In the genomic region with DNA sequence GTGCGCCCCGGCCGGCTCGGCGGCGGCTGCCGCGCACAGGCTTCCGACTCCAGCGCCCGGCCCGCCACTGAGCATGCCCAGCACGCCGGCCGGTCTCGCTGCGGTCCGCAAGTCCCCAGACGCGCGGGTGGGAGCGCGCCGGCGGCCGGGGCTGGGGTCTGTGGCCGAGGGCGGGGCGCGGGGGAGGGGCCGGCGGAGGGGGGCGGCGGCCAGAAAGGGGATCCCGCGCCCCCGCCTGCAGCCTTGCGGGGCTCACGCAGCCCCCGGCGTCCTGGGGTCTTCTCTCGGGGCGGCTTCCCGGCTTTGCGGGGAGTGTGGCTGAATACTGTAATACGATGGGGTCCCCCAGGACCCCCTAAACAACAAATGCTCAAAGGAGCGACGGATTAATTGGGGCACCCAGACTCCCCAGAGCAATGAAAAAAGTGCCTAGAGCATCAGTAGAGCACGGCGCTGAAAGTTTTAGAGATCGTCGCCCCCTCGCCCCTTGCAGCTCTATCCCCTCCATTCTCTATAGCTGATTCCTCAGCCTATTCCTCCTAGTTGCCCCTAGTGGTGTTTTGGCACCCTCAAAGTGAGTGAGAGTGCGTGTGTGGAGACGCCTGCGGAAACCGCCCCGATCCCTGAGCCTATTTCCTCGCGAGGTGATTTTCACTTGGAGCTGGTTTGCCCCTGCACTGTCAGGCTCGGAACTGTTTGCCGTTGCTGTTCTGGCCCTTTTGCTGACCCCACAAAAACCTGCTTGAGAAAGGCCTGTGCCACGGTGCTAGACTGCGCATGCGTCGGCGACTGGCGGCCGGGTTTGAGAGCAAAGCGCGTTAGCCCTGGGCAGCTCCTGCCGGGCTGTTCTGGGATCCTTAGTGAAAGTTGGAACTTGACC, we compare ENCODE assay signal across 1 cellular context.
TF ChIP-seq lines count a peak whose summit lies in the region.

A gene with protein sequence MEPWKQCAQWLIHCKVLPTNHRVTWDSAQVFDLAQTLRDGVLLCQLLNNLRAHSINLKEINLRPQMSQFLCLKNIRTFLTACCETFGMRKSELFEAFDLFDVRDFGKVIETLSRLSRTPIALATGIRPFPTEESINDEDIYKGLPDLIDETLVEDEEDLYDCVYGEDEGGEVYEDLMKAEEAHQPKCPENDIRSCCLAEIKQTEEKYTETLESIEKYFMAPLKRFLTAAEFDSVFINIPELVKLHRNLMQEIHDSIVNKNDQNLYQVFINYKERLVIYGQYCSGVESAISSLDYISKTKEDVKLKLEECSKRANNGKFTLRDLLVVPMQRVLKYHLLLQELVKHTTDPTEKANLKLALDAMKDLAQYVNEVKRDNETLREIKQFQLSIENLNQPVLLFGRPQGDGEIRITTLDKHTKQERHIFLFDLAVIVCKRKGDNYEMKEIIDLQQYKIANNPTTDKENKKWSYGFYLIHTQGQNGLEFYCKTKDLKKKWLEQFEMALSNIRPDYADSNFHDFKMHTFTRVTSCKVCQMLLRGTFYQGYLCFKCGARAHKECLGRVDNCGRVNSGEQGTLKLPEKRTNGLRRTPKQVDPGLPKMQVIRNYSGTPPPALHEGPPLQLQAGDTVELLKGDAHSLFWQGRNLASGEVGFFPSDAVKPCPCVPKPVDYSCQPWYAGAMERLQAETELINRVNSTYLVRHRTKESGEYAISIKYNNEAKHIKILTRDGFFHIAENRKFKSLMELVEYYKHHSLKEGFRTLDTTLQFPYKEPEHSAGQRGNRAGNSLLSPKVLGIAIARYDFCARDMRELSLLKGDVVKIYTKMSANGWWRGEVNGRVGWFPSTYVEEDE (minus strand): TSS at position 69 of the 880 bp plus-strand sequence. CDS start 311 bp downstream, outside the sequence.

TF ChIP-seq in endothelial cell of umbilical vein, 7 proteins besides CTCF, POLR2A, EP300 and RAD21:
- TF ChIP-seq EZH2 (IDR thresholded peaks at IDR 0.05; ENCODE audit: borderline replicate concordance, low read depth, low read length, severe bottlenecking) (no peak), GATA2 (IDR thresholded peaks at IDR 0.05; ENCODE audit: insufficient read depth, insufficient read length, low read depth, low read length) (no peak), JUN (IDR thresholded peaks at IDR 0.05; ENCODE audit: borderline replicate concordance, insufficient read depth, insufficient read length, low read depth) (no peak), POLR2AphosphoS5 (IDR thresholded peaks at IDR 0.05; ENCODE audit: insufficient read depth, low read depth, low read length) (no peak), MYC (IDR thresholded peaks at IDR 0.05; ENCODE audit: low read depth, low read length) (no peak), FOS (IDR thresholded peaks at IDR 0.05; ENCODE audit: borderline replicate concordance, insufficient read depth, low read length) (no peak)
- TF ChIP-seq, protein P1, sequence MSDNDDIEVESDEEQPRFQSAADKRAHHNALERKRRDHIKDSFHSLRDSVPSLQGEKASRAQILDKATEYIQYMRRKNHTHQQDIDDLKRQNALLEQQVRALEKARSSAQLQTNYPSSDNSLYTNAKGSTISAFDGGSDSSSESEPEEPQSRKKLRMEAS (IDR thresholded peaks at IDR 0.05; ENCODE audit: insufficient read depth, insufficient read length) = no peak
